11 cellular contexts compared by ENCODE assay signal in genomic region chr9:79577969-79578723, GRCh38. TPM values are rescaled to one million over a fixed set of nuclear protein-coding genes. Genes with fewer than 3 reads are reported as not detected.
DNase-seq lines count a peak whose midpoint lies in the region; ATAC-seq and TF ChIP-seq lines count a peak whose summit lies in the region.
"Had no signal": no experiment of that assay in that cellular context is flagged by ENCODE, and none has a peak within 500 bp of the region (broad histone marks: within the 10 kb centered on the region; RNA-seq: fewer than 3 reads in every experiment).

No MANE protein-coding gene starts in this region.

- H3K9me3 Mint-ChIP-seq in stimulated activated naive CD8-positive, alpha-beta T cell treated with anti-CD3 and anti-CD28 coated beads, Interleukin-15, Interleukin-2, amounts not matched to agents 100 ng/mL and 50 ng/mL, for 24 hours = no peaks in the 10 kb centered on the region
- no peaks in the 10 kb centered on the region for H3K9me3 Mint-ChIP-seq in activated naive CD8-positive, alpha-beta T cell treated with anti-CD3 and anti-CD28 coated beads, Interleukin-2, amount 50 U/mL, for 24 hours
- H3K9me3 Mint-ChIP-seq: activated naive CD8-positive, alpha-beta T cell treated with anti-CD3 and anti-CD28 coated beads, Interleukin-2, amount 10 ng/mL, durations not matched to agents 7 days and 5 days had no signal

- H3K27me3 Mint-ChIP-seq in stimulated activated naive CD8-positive, alpha-beta T cell treated with anti-CD3 and anti-CD28 coated beads, Interleukin-15, Interleukin-2, amounts not matched to agents 100 ng/mL and 50 ng/mL, for 24 hours = no peaks in the 10 kb centered on the region
- no peaks in the 10 kb centered on the region for H3K27me3 Mint-ChIP-seq in activated naive CD8-positive, alpha-beta T cell treated with anti-CD3 and anti-CD28 coated beads, Interleukin-2, amount 50 U/mL, for 24 hours
- H3K27me3 Mint-ChIP-seq: activated naive CD8-positive, alpha-beta T cell treated with anti-CD3 and anti-CD28 coated beads, Interleukin-2, amount 10 ng/mL, durations not matched to agents 7 days and 5 days had no signal

- peak overlapping the region; percentile 13 for H3K27ac Mint-ChIP-seq in stimulated activated naive CD8-positive, alpha-beta T cell treated with anti-CD3 and anti-CD28 coated beads, Interleukin-15, Interleukin-2, amounts not matched to agents 100 ng/mL and 50 ng/mL, for 24 hours
- peak overlapping the region; percentile 18 for H3K27ac Mint-ChIP-seq in activated naive CD8-positive, alpha-beta T cell treated with anti-CD3 and anti-CD28 coated beads, Interleukin-2, amount 50 U/mL, for 24 hours
- H3K27ac Mint-ChIP-seq: activated naive CD8-positive, alpha-beta T cell treated with anti-CD3 and anti-CD28 coated beads, Interleukin-2, amount 10 ng/mL, durations not matched to agents 7 days and 5 days had no signal

- peaks cover 87% of the 10 kb centered on the region for H3K4me1 Mint-ChIP-seq in stimulated activated naive CD8-positive, alpha-beta T cell treated with anti-CD3 and anti-CD28 coated beads, Interleukin-15, Interleukin-2, amounts not matched to agents 100 ng/mL and 50 ng/mL, for 24 hours (ENCODE audit: low read depth)
- peaks cover 85% of the 10 kb centered on the region for H3K4me1 Mint-ChIP-seq in activated naive CD8-positive, alpha-beta T cell treated with anti-CD3 and anti-CD28 coated beads, Interleukin-2, amount 50 U/mL, for 24 hours

- no peak for DNase-seq in stimulated activated naive CD8-positive, alpha-beta T cell treated with anti-CD3 and anti-CD28 coated beads, Interleukin-15, Interleukin-2, amounts not matched to agents 100 U/mL and 50 U/mL, for 24 hours
- no peak for DNase-seq in activated naive CD8-positive, alpha-beta T cell treated with anti-CD3 and anti-CD28 coated beads, Interleukin-2, amount 50 U/mL, for 24 hours
- DNase-seq in myocyte (ENCODE audit: low read depth) = peak; percentile 48
- DNase-seq: activated naive CD8-positive, alpha-beta T cell treated with anti-CD3 and anti-CD28 coated beads, Interleukin-2, amount 10 ng/mL, durations not matched to agents 7 days and 5 days; foreskin melanocyte; stomach had no signal

- no peak overlapping the region for H3K4me3 Mint-ChIP-seq in stimulated activated naive CD8-positive, alpha-beta T cell treated with anti-CD3 and anti-CD28 coated beads, Interleukin-15, Interleukin-2, amounts not matched to agents 100 ng/mL and 50 ng/mL, for 24 hours
- no peak overlapping the region for H3K4me3 Mint-ChIP-seq in activated naive CD8-positive, alpha-beta T cell treated with anti-CD3 and anti-CD28 coated beads, Interleukin-2, amount 50 U/mL, for 24 hours
- H3K4me3 Mint-ChIP-seq: activated naive CD8-positive, alpha-beta T cell treated with anti-CD3 and anti-CD28 coated beads, Interleukin-2, amount 10 ng/mL, durations not matched to agents 7 days and 5 days had no signal

- TF ChIP-seq POLR2A in GM18505 (IDR thresholded peaks at IDR 0.05; ENCODE audit: borderline replicate concordance, extremely low read depth, insufficient read depth, insufficient read length) = no peak

- H3K36me3 Mint-ChIP-seq in stimulated activated naive CD8-positive, alpha-beta T cell treated with anti-CD3 and anti-CD28 coated beads, Interleukin-15, Interleukin-2, amounts not matched to agents 100 ng/mL and 50 ng/mL, for 24 hours (ENCODE audit: low read depth) = peaks cover 39% of the 10 kb centered on the region
- H3K36me3 Mint-ChIP-seq in activated naive CD8-positive, alpha-beta T cell treated with anti-CD3 and anti-CD28 coated beads, Interleukin-2, amount 50 U/mL, for 24 hours (ENCODE audit: low read depth) = peaks cover 25% of the 10 kb centered on the region

- no peak for ATAC-seq in stimulated activated naive CD8-positive, alpha-beta T cell treated with anti-CD3 and anti-CD28 coated beads, Interleukin-15, Interleukin-2, amounts not matched to agents 100 U/mL and 50 U/mL, for 24 hours
- ATAC-seq in activated naive CD8-positive, alpha-beta T cell treated with anti-CD3 and anti-CD28 coated beads, Interleukin-2, amount 50 U/mL, for 24 hours = no peak
- ATAC-seq in HG02885 (IDR thresholded peaks at IDR 0.05; ENCODE audit: poor library complexity, unreplicated experiment) (no peak), GM18870 (IDR thresholded peaks at IDR 0.05; ENCODE audit: unreplicated experiment) (no peak), GM18505 (IDR thresholded peaks at IDR 0.05; ENCODE audit: unreplicated experiment) (no peak), HG03280 (IDR thresholded peaks at IDR 0.05; ENCODE audit: unreplicated experiment) (no peak)

RNA-seq across cellular contexts. Expression of gene TLE4, which starts 6.4 kb away (rescaled TPM):
- total RNA-seq in myocyte = 64.1 and 98.3 TPM in 2 replicates
- polyA plus RNA-seq in myocyte (2012) = 39.9 TPM
